14 cellular contexts compared by ENCODE assay signal in genomic region chr16:57533366-57533617, GRCh38. TPM values are rescaled to one million over a fixed set of nuclear protein-coding genes. Genes with fewer than 3 reads are reported as not detected.
A peak's percentile ranks its signal among the peaks of the same experiment; 100 is the strongest.
DNase-seq lines count a peak whose midpoint lies in the region; ATAC-seq, FAIRE-seq and TF ChIP-seq lines count a peak whose summit lies in the region.
"Had no signal": no experiment of that assay in that cellular context is flagged by ENCODE, and none has a peak within 500 bp of the region (broad histone marks: within the 10 kb centered on the region; RNA-seq: fewer than 3 reads in every experiment).

No MANE protein-coding gene starts in this region.

- peak overlapping the region; percentile 84 for H3K4me3 Mint-ChIP-seq in activated CD8-positive, alpha-beta memory T cell treated with anti-CD3 and anti-CD28 coated beads, Interleukin-2, amount 10 ng/mL, durations not matched to agents 7 days and 5 days
- peak overlapping the region; percentile 81 for H3K4me3 Mint-ChIP-seq in activated CD8-positive, alpha-beta T cell treated with anti-CD3 and anti-CD28 coated beads for 36 hours
- H3K4me3 Mint-ChIP-seq in stimulated activated naive B cell treated with anti-CD40 and anti-IgM and Interleukin-4, amounts not matched to agents 10 μg/mL and 1 μg/mL and 100 μg/mL, for 72 hours, result peak overlapping the region in 1 of 2 donors; percentile 30
- H3K4me3 Mint-ChIP-seq: dendritic cell treated with granulocyte-macrophage colony-stimulating factor and Interleukin-4, amounts not matched to agents 40 ng/mL and 50 ng/mL, for 4 days had no signal

- intact Hi-C loops in activated CD8-positive, alpha-beta T cell treated with anti-CD3 and anti-CD28 coated beads for 36 hours (cut with micrococcal nuclease), result no loop called here

- no peak for FAIRE-seq in frontal cortex (lab: Jason Lieb, UNC)

- CTCF ChIA-PET in activated CD8-positive, alpha-beta memory T cell treated with anti-CD3 and anti-CD28 coated beads, Interleukin-2, amount 10 ng/mL, durations not matched to agents 7 days and 5 days (lab: Charles Lee), result no interaction called here
- CTCF ChIA-PET in activated CD8-positive, alpha-beta T cell treated with anti-CD3 and anti-CD28 coated beads for 36 hours (lab: Charles Lee), result interaction anchor here (0.9 to 1.2 kb wide), 2 partner anchors 13 to 233 kb away, joined by 3 to 4 read pairs; no protein-coding TSS in a partner anchor

- no peaks in the 10 kb centered on the region for H3K27me3 Mint-ChIP-seq in activated CD8-positive, alpha-beta memory T cell treated with anti-CD3 and anti-CD28 coated beads, Interleukin-2, amount 10 ng/mL, durations not matched to agents 7 days and 5 days
- no peaks in the 10 kb centered on the region for H3K27me3 Mint-ChIP-seq in activated CD8-positive, alpha-beta T cell treated with anti-CD3 and anti-CD28 coated beads for 36 hours
- H3K27me3 Mint-ChIP-seq in stimulated activated naive B cell treated with anti-CD40 and anti-IgM and Interleukin-4, amounts not matched to agents 10 μg/mL and 1 μg/mL and 100 μg/mL, for 72 hours, result no peaks in the 10 kb centered on the region

- peak overlapping the region; percentile 65 for H3K27ac Mint-ChIP-seq in activated CD8-positive, alpha-beta memory T cell treated with anti-CD3 and anti-CD28 coated beads, Interleukin-2, amount 10 ng/mL, durations not matched to agents 7 days and 5 days
- H3K27ac Mint-ChIP-seq in activated CD8-positive, alpha-beta T cell treated with anti-CD3 and anti-CD28 coated beads for 36 hours, result peak overlapping the region; percentile 84
- peak overlapping the region; percentile 11 for H3K27ac Mint-ChIP-seq in stimulated activated naive B cell treated with anti-CD40 and anti-IgM and Interleukin-4, amounts not matched to agents 10 μg/mL and 1 μg/mL and 100 μg/mL, for 72 hours
- H3K27ac Mint-ChIP-seq: dendritic cell treated with granulocyte-macrophage colony-stimulating factor and Interleukin-4, amounts not matched to agents 40 ng/mL and 50 ng/mL, for 4 days had no signal

- no peak for TF ChIP-seq CTCF in activated CD8-positive, alpha-beta T cell treated with anti-CD3 and anti-CD28 coated beads for 36 hours (IDR thresholded peaks at IDR 0.05)

- POLR2A ChIA-PET in activated CD8-positive, alpha-beta T cell treated with anti-CD3 and anti-CD28 coated beads for 36 hours (lab: Charles Lee), result interaction anchor here (0.7 to 1.3 kb wide), 2 partner anchors 21 to 55 kb away, joined by 3 to 4 read pairs; no protein-coding TSS in a partner anchor

- in situ Hi-C loops in KBM-7 (cut with MboI; ENCODE audit: low pct_unique_long_range_greater_than_20kb, low sequenced_read_pairs), result no loop called here

- H3K9me3 Mint-ChIP-seq in activated CD8-positive, alpha-beta memory T cell treated with anti-CD3 and anti-CD28 coated beads, Interleukin-2, amount 10 ng/mL, durations not matched to agents 7 days and 5 days (ENCODE audit: low read depth), result no peaks in the 10 kb centered on the region
- no peaks in the 10 kb centered on the region for H3K9me3 Mint-ChIP-seq in activated CD8-positive, alpha-beta T cell treated with anti-CD3 and anti-CD28 coated beads for 36 hours
- H3K9me3 Mint-ChIP-seq in stimulated activated naive B cell treated with anti-CD40 and anti-IgM and Interleukin-4, amounts not matched to agents 10 μg/mL and 1 μg/mL and 100 μg/mL, for 72 hours, result no peaks in the 10 kb centered on the region
- H3K9me3 Mint-ChIP-seq: dendritic cell treated with granulocyte-macrophage colony-stimulating factor and Interleukin-4, amounts not matched to agents 40 ng/mL and 50 ng/mL, for 4 days had no signal

- DNase-seq in activated CD8-positive, alpha-beta memory T cell treated with anti-CD3 and anti-CD28 coated beads, Interleukin-2, amount 10 ng/mL, durations not matched to agents 7 days and 5 days, result peak; percentile 33
- no peak for DNase-seq in activated CD8-positive, alpha-beta memory T cell treated with anti-CD3 and anti-CD28 coated beads for 24 hours
- DNase-seq in activated CD8-positive, alpha-beta T cell treated with anti-CD3 and anti-CD28 coated beads for 36 hours, result no peak
- DNase-seq in islet precursor cell, result peak; percentile 50
- DNase-seq in stimulated activated naive B cell treated with anti-CD40 and anti-IgM and Interleukin-4, amounts not matched to agents 10 μg/mL and 1 μg/mL and 100 μg/mL, for 72 hours, result no peak
- no peak for DNase-seq in frontal cortex (ENCODE audit: low spot score in 2 of 2)
- DNase-seq in KBM-7, result no peak
- DNase-seq: Kasumi-1, NCI-H2081, PC-3 had no signal

- H3K36me3 Mint-ChIP-seq in activated CD8-positive, alpha-beta memory T cell treated with anti-CD3 and anti-CD28 coated beads, Interleukin-2, amount 10 ng/mL, durations not matched to agents 7 days and 5 days, result peaks cover 7% of the 10 kb centered on the region
- H3K36me3 Mint-ChIP-seq in activated CD8-positive, alpha-beta T cell treated with anti-CD3 and anti-CD28 coated beads for 36 hours (ENCODE audit: low read depth), result peaks cover 4% of the 10 kb centered on the region
- H3K36me3 Mint-ChIP-seq in stimulated activated naive B cell treated with anti-CD40 and anti-IgM and Interleukin-4, amounts not matched to agents 10 μg/mL and 1 μg/mL and 100 μg/mL, for 72 hours, result peaks cover 0 to 11% of the 10 kb centered on the region in 2 donors

- ATAC-seq in activated CD8-positive, alpha-beta memory T cell treated with anti-CD3 and anti-CD28 coated beads, Interleukin-2, amount 10 ng/mL, durations not matched to agents 7 days and 5 days, result no peak
- no peak for ATAC-seq in activated CD8-positive, alpha-beta T cell treated with anti-CD3 and anti-CD28 coated beads for 36 hours
- no peak for ATAC-seq in stimulated activated naive B cell treated with anti-CD40 and anti-IgM and Interleukin-4, amounts not matched to agents 10 μg/mL and 1 μg/mL and 100 μg/mL, for 72 hours (replicated peaks)
- no peak for ATAC-seq in GM18907 (IDR thresholded peaks at IDR 0.05; ENCODE audit: unreplicated experiment)
- ATAC-seq: PC-3 had no signal

- peaks cover 73% of the 10 kb centered on the region for H3K4me1 Mint-ChIP-seq in activated CD8-positive, alpha-beta memory T cell treated with anti-CD3 and anti-CD28 coated beads, Interleukin-2, amount 10 ng/mL, durations not matched to agents 7 days and 5 days
- H3K4me1 Mint-ChIP-seq in activated CD8-positive, alpha-beta T cell treated with anti-CD3 and anti-CD28 coated beads for 36 hours (ENCODE audit: low read depth), result peaks cover 72% of the 10 kb centered on the region
- peaks cover 74 to 77% of the 10 kb centered on the region in 2 donors for H3K4me1 Mint-ChIP-seq in stimulated activated naive B cell treated with anti-CD40 and anti-IgM and Interleukin-4, amounts not matched to agents 10 μg/mL and 1 μg/mL and 100 μg/mL, for 72 hours

RNA-seq across cellular contexts. Expression of gene CCDC102A, which starts 3.1 kb away (rescaled TPM):
- 10 to 100 TPM; 19.7 to 20.2 TPM for total RNA-seq in activated CD8-positive, alpha-beta memory T cell treated with anti-CD3 and anti-CD28 coated beads, Interleukin-2, amount 10 ng/mL, durations not matched to agents 7 days and 5 days
- 1 to 10 TPM; 7.1 to 7.9 TPM for total RNA-seq in activated CD8-positive, alpha-beta T cell treated with anti-CD3 and anti-CD28 coated beads for 36 hours
- 0.82 TPM for total RNA-seq in frontal cortex

RNA-seq across cellular contexts. Expression of gene ADGRG5, which starts 9.2 kb away (rescaled TPM):
- total RNA-seq in activated CD8-positive, alpha-beta memory T cell treated with anti-CD3 and anti-CD28 coated beads, Interleukin-2, amount 10 ng/mL, durations not matched to agents 7 days and 5 days, result 10 to 100 TPM; 34.4 to 47.9 TPM
- 1 to 10 TPM; 4.8 to 5.5 TPM for total RNA-seq in activated CD8-positive, alpha-beta T cell treated with anti-CD3 and anti-CD28 coated beads for 36 hours
- total RNA-seq in frontal cortex, result under 0.01 TPM
- total RNA-seq: Daoy, lung microvascular endothelial cell, PC-3 had no signal

RNA-seq across cellular contexts. Expression of gene DOK4, which starts 47.0 kb away (rescaled TPM):
- total RNA-seq in activated CD8-positive, alpha-beta memory T cell treated with anti-CD3 and anti-CD28 coated beads, Interleukin-2, amount 10 ng/mL, durations not matched to agents 7 days and 5 days, result 1 to 10 TPM; 3.4 to 4.7 TPM
- 1 to 10 TPM; 4.6 to 5.1 TPM for total RNA-seq in activated CD8-positive, alpha-beta T cell treated with anti-CD3 and anti-CD28 coated beads for 36 hours
- total RNA-seq in frontal cortex, result 71.7 TPM

Comparison
In these comparisons a context has a peak if more than half of its experiments do, and no peak if none do; other contexts are left out.
1. DNase-seq: peak in activated CD8-positive, alpha-beta memory T cell treated with anti-CD3 and anti-CD28 coated beads, Interleukin-2, amount 10 ng/mL, durations not matched to agents 7 days and 5 days (single experiment) and islet precursor cell (single experiment); none in activated CD8-positive, alpha-beta memory T cell treated with anti-CD3 and anti-CD28 coated beads for 24 hours (single experiment), activated CD8-positive, alpha-beta T cell treated with anti-CD3 and anti-CD28 coated beads for 36 hours (single experiment), stimulated activated naive B cell treated with anti-CD40 and anti-IgM and Interleukin-4, amounts not matched to agents 10 μg/mL and 1 μg/mL and 100 μg/mL, for 72 hours (single experiment), frontal cortex (0 of 2) and KBM-7 (single experiment).
2. H3K27ac Mint-ChIP-seq: peak in every context shown above with its lines; median percentile 84 in activated CD8-positive, alpha-beta T cell treated with anti-CD3 and anti-CD28 coated beads for 36 hours; 65 in activated CD8-positive, alpha-beta memory T cell treated with anti-CD3 and anti-CD28 coated beads, Interleukin-2, amount 10 ng/mL, durations not matched to agents 7 days and 5 days; 11 in stimulated activated naive B cell treated with anti-CD40 and anti-IgM and Interleukin-4, amounts not matched to agents 10 μg/mL and 1 μg/mL and 100 μg/mL, for 72 hours.
3. RNA of gene ADGRG5, which starts 9.2 kb away (total RNA-seq): 34.4 to 47.9 TPM in activated CD8-positive, alpha-beta memory T cell treated with anti-CD3 and anti-CD28 coated beads, Interleukin-2, amount 10 ng/mL, durations not matched to agents 7 days and 5 days; 4.8 to 5.5 TPM in activated CD8-positive, alpha-beta T cell treated with anti-CD3 and anti-CD28 coated beads for 36 hours and under 0.01 TPM in frontal cortex (single experiment); every median in the first group is over 4 times any median in the second.
4. RNA of gene DOK4, which starts 47.0 kb away (total RNA-seq): 71.7 TPM in frontal cortex (single experiment); 4.6 to 5.1 TPM in activated CD8-positive, alpha-beta T cell treated with anti-CD3 and anti-CD28 coated beads for 36 hours and 3.4 to 4.7 TPM in activated CD8-positive, alpha-beta memory T cell treated with anti-CD3 and anti-CD28 coated beads, Interleukin-2, amount 10 ng/mL, durations not matched to agents 7 days and 5 days; every median in the first group is over 10 times any median in the second.